Comparison of ENCODE assay signal across 13 cellular contexts in the genomic region with DNA sequence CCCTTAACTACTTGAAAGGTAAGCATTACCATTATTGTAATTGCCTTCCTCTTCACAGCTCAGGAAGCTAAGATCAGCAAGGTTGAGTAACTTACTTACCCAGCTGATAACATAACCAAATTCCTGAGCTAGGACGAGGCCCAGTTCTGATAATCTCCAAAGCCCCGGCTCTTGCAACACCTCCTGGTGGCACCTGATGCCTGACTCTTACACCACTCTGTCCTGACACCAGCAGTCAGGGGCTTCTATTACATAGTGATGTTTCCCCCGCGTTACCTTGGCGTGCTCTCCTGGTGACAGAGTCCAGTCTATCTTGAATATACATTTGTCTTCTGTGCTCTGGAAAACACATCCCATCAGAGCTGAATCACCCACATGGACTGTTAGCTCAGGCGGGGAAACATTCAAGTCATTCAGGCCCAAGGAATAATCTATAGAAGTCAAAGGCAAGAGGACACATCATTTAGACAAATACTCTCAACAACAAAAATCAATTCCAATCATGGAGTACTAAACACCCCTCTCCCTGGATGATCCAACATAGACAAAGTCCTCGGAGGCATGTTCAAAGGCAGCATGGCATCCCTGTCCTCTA. TPM values are rescaled to one million over a fixed set of nuclear protein-coding genes. Genes with fewer than 3 reads are reported as not detected.
A peak's percentile ranks its signal among the peaks of the same experiment; 100 is the strongest.
DNase-seq lines count a peak whose midpoint lies in the region; ATAC-seq and TF ChIP-seq lines count a peak whose summit lies in the region.
"Had no signal": no experiment of that assay in that cellular context is flagged by ENCODE, and none has a peak within 500 bp of the region (broad histone marks: within the 10 kb centered on the region; RNA-seq: fewer than 3 reads in every experiment).

No MANE protein-coding gene starts in this region.

- no peaks in the 10 kb centered on the region for H3K9me3 ChIP-seq in mononuclear cell (ENCODE audit: low read depth, low read length)
- H3K9me3 ChIP-seq: SK-N-SH, tibial artery had no signal

- no peak for ATAC-seq in HG03469 (IDR thresholded peaks at IDR 0.05; ENCODE audit: unreplicated experiment)

- H3K27ac ChIP-seq in brain microvascular endothelial cell, result no peak overlapping the region
- H3K27ac ChIP-seq: tibial artery had no signal

- no peaks in the 10 kb centered on the region for H3K9me3 Mint-ChIP-seq in dendritic cell treated with granulocyte-macrophage colony-stimulating factor and Interleukin-4, amounts not matched to agents 40 ng/mL and 50 ng/mL, for 4 days
- no peaks in the 10 kb centered on the region for H3K9me3 Mint-ChIP-seq in type B pancreatic cell

- H3K27me3 Mint-ChIP-seq in dendritic cell treated with granulocyte-macrophage colony-stimulating factor and Interleukin-4, amounts not matched to agents 40 ng/mL and 50 ng/mL, for 4 days, result no peaks in the 10 kb centered on the region
- H3K27me3 Mint-ChIP-seq in type B pancreatic cell, result peaks cover 53% of the 10 kb centered on the region

- peak; percentile 42 for DNase-seq in ELF-1 (ENCODE audit: low read depth, low spot score)
- peak; percentile 54 for DNase-seq in MV-4-11 (lab: John Stamatoyannopoulos, UW)
- DNase-seq in GM20000 (ENCODE audit: low spot score), result no peak
- no peak for DNase-seq in type B pancreatic cell (ENCODE audit: extremely low spot score, unreplicated experiment)
- DNase-seq in brain microvascular endothelial cell, result no peak
- DNase-seq: NCI-H1048, NCI-H524 treated with DMSO at 0.1 percent for 48 hours, SK-N-SH had no signal

- in situ Hi-C loops in brain microvascular endothelial cell (cut with HindIII; ENCODE audit: low pct_ligation_motif_present, low sequenced_read_pairs), result no loop called here

- H3K27me3 ChIP-seq in mononuclear cell (ENCODE audit: insufficient read depth, low read length) (no peaks in the 10 kb centered on the region), brain microvascular endothelial cell (replicated peaks) (peaks cover 11% of the 10 kb centered on the region)

- H3K36me3 ChIP-seq in brain microvascular endothelial cell (replicated peaks), result no peaks in the 10 kb centered on the region
- H3K36me3 ChIP-seq: tibial artery had no signal

- H3K27ac Mint-ChIP-seq in dendritic cell treated with granulocyte-macrophage colony-stimulating factor and Interleukin-4, amounts not matched to agents 40 ng/mL and 50 ng/mL, for 4 days, result peak overlapping the region; percentile 91
- H3K27ac Mint-ChIP-seq in type B pancreatic cell, result no peak overlapping the region

- TF ChIP-seq CTCF in GM20000 (IDR thresholded peaks at IDR 0.05; ENCODE audit: extremely low read depth, missing control alignments), result no peak
- TF ChIP-seq CTCF in type B pancreatic cell (conservative IDR thresholded peaks at IDR 0.05), result no peak
- TF ChIP-seq CTCF in brain microvascular endothelial cell (IDR thresholded peaks at IDR 0.05; ENCODE audit: low read depth, low read length, missing control alignments), result no peak

- peaks cover 97% of the 10 kb centered on the region for H3K4me1 ChIP-seq in mononuclear cell (ENCODE audit: insufficient read depth, low read length)
- H3K4me1 ChIP-seq: tibial artery had no signal

- intact Hi-C loops in dendritic cell treated with granulocyte-macrophage colony-stimulating factor and Interleukin-4, amounts not matched to agents 40 ng/mL and 50 ng/mL, for 4 days (cut with micrococcal nuclease), result no loop called here

- H3K4me3 Mint-ChIP-seq in dendritic cell treated with granulocyte-macrophage colony-stimulating factor and Interleukin-4, amounts not matched to agents 40 ng/mL and 50 ng/mL, for 4 days, result peak overlapping the region; percentile 18
- H3K4me3 Mint-ChIP-seq in type B pancreatic cell, result no peak overlapping the region

- H3K4me3 ChIP-seq in mononuclear cell (ENCODE audit: low read length), result peak overlapping the region; percentile 0
- no peak overlapping the region for H3K4me3 ChIP-seq in brain microvascular endothelial cell (ENCODE audit: low read depth, low read length)
- H3K4me3 ChIP-seq: tibial artery had no signal

- H3K36me3 Mint-ChIP-seq in dendritic cell treated with granulocyte-macrophage colony-stimulating factor and Interleukin-4, amounts not matched to agents 40 ng/mL and 50 ng/mL, for 4 days (ENCODE audit: low read depth), result peaks cover 74% of the 10 kb centered on the region
- no peaks in the 10 kb centered on the region for H3K36me3 Mint-ChIP-seq in type B pancreatic cell

- H3K4me1 Mint-ChIP-seq in dendritic cell treated with granulocyte-macrophage colony-stimulating factor and Interleukin-4, amounts not matched to agents 40 ng/mL and 50 ng/mL, for 4 days (ENCODE audit: low read depth), result peaks cover 90% of the 10 kb centered on the region
- H3K4me1 Mint-ChIP-seq in type B pancreatic cell (ENCODE audit: unreplicated experiment), result peaks cover 5% of the 10 kb centered on the region

RNA-seq across cellular contexts. Expression of gene JAML, which starts 12.6 kb away (rescaled TPM):
- total RNA-seq in mononuclear cell (90.4 TPM), type B pancreatic cell (ENCODE audit: low replicate concordance) (0.19 and 0.57 TPM in 2 replicates)
- total RNA-seq: fibroblast of lung had no signal

RNA-seq across cellular contexts. Expression of gene SCN2B, which starts 35.8 kb away (rescaled TPM):
- total RNA-seq in mononuclear cell (not detected), type B pancreatic cell (ENCODE audit: low replicate concordance) (2.8 TPM in 1 of 2 replicates, not detected in the other)

RNA-seq across cellular contexts. Expression of gene MPZL3, which starts 39.9 kb away (rescaled TPM):
- 16.7 TPM for total RNA-seq in mononuclear cell
- total RNA-seq in type B pancreatic cell (ENCODE audit: low replicate concordance), result 10.2 and 32.1 TPM in 2 replicates

RNA-seq across cellular contexts. Expression of gene MPZL2, which starts 51.9 kb away (rescaled TPM):
- total RNA-seq in mononuclear cell, result 1.5 TPM
- 32.7 and 113 TPM in 2 replicates for total RNA-seq in type B pancreatic cell (ENCODE audit: low replicate concordance)
- total RNA-seq: fibroblast of lung had no signal

RNA-seq across cellular contexts. Expression of gene SCN4B, which starts 59.6 kb away (rescaled TPM):
- total RNA-seq in mononuclear cell, result 0.10 TPM
- total RNA-seq in type B pancreatic cell (ENCODE audit: low replicate concordance), result 0.36 and 2.0 TPM in 2 replicates

Comparison
In these comparisons a context has a peak if more than half of its experiments do, and no peak if none do; other contexts are left out.
1. DNase-seq: peak in ELF-1 (single experiment) and MV-4-11 (single experiment); none in GM20000 (single experiment), type B pancreatic cell (single experiment) and brain microvascular endothelial cell (single experiment).
2. RNA of gene JAML, which starts 12.6 kb away (total RNA-seq): 90.4 TPM in mononuclear cell (single experiment); 0.19 to 0.57 TPM in type B pancreatic cell; every median in the first group is over 10 times any median in the second.